Comparison of ENCODE assay signal across 24 cellular contexts in genomic region chrX:99469439-99469838, GRCh38.
"Had no signal": no experiment of that assay in that cellular context is flagged by ENCODE, and none has a peak within 500 bp of the region (broad histone marks: within the 10 kb centered on the region; RNA-seq: fewer than 3 reads in every experiment).

No MANE protein-coding gene starts in this region.

- H3K4me1 ChIP-seq: esophagus squamous epithelium, gastrocnemius medialis, left lung, lower lobe of right lung had no signal

- H3K27ac Mint-ChIP-seq: naive B cell; naive thymus-derived CD8-positive, alpha-beta T cell had no signal

- H3K4me3 Mint-ChIP-seq: naive thymus-derived CD8-positive, alpha-beta T cell had no signal

- H3K27me3 ChIP-seq: esophagus squamous epithelium, gastrocnemius medialis, hepatocyte had no signal

- H3K4me2 ChIP-seq: hepatocyte had no signal

- H3K27ac ChIP-seq: coronary artery, dorsolateral prefrontal cortex, epithelial cell of prostate, esophagus squamous epithelium, gastrocnemius medialis, hepatocyte, left lung, lower lobe of right lung had no signal

- H3K9me3 ChIP-seq: esophagus squamous epithelium, gastrocnemius medialis, left lung, lower lobe of right lung had no signal

- H3K27me3 Mint-ChIP-seq: naive B cell; naive thymus-derived CD8-positive, alpha-beta T cell had no signal

- H3K36me3 ChIP-seq: esophagus squamous epithelium, gastrocnemius medialis, left lung, lower lobe of right lung had no signal

- ATAC-seq: esophagus mucosa; gastrocnemius medialis; left cardiac atrium; left lung; left ventricle myocardium superior; lower lobe of right lung; naive thymus-derived CD8-positive, alpha-beta T cell had no signal

- H3K4me3 ChIP-seq: coronary artery, dorsolateral prefrontal cortex, esophagus squamous epithelium, gastrocnemius medialis, hepatocyte, left lung, lower lobe of right lung had no signal

- H3K4me1 Mint-ChIP-seq: naive B cell; naive thymus-derived CD8-positive, alpha-beta T cell had no signal

- H3K36me3 Mint-ChIP-seq: naive B cell; naive thymus-derived CD8-positive, alpha-beta T cell had no signal

- DNase-seq: dermis blood vessel endothelial cell; dorsolateral prefrontal cortex; effector CD4-positive, alpha-beta T cell; effector memory CD4-positive, alpha-beta T cell; erythroblast; esophagus squamous epithelium; foreskin fibroblast; foreskin melanocyte; gastrocnemius medialis; glutamatergic neuron; head of caudate nucleus; hypothalamus; left cardiac atrium; left lung; left ventricle myocardium superior; lower lobe of right lung; mesenchymal stem cell; midbrain; naive B cell; naive thymus-derived CD8-positive, alpha-beta T cell had no signal

- H3K79me2 ChIP-seq: hepatocyte had no signal
